1 cellular context compared by ENCODE assay signal in the genomic region with DNA sequence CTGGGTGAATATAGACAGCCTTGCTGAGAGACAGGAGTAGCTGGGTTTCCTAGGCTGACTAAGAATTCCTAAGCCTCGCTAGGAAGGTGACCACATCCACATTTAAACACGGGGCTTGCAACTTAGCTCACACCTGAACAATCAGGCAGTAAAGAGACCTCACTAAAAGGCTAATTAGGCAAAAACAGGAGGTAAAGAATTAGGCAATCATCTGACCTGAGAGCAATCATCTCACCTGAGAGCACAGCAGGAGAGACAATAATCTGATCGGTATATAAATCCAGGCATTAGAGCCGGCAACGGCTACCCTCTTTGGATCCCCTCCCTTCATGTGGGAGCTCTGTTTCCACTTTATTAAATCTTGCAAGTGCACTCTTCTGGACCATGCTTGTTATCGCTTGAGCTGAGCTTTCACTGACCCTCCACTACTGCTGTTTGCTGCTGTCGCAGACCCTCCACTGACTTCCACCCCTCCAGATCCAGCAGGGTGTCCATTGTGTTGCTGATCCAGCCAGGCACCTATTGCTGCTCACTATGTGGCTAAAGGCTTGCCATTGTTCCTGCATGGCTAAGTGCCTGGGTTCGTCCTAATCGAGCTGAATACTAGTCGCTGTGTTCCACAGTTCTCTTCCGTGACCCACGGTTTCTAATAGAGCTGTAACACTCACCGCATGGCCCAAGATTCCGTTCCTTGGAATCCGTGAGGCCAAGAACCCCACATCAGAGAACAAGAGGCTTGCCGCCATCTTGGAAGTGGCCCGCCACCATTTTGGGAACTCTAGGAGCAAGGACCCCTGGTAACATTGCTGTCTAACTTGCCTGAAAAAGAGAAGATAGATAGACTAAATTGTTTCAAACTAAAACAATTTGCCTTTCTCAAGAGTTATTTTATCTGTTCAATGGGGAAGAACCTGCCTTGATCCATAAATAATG.
TF ChIP-seq lines count a peak whose summit lies in the region.

No MANE protein-coding gene starts in this region.

TF ChIP-seq in neural cell, 6 proteins besides CTCF, POLR2A, EP300 and RAD21 (continued from another document):
- TF ChIP-seq, protein P1, sequence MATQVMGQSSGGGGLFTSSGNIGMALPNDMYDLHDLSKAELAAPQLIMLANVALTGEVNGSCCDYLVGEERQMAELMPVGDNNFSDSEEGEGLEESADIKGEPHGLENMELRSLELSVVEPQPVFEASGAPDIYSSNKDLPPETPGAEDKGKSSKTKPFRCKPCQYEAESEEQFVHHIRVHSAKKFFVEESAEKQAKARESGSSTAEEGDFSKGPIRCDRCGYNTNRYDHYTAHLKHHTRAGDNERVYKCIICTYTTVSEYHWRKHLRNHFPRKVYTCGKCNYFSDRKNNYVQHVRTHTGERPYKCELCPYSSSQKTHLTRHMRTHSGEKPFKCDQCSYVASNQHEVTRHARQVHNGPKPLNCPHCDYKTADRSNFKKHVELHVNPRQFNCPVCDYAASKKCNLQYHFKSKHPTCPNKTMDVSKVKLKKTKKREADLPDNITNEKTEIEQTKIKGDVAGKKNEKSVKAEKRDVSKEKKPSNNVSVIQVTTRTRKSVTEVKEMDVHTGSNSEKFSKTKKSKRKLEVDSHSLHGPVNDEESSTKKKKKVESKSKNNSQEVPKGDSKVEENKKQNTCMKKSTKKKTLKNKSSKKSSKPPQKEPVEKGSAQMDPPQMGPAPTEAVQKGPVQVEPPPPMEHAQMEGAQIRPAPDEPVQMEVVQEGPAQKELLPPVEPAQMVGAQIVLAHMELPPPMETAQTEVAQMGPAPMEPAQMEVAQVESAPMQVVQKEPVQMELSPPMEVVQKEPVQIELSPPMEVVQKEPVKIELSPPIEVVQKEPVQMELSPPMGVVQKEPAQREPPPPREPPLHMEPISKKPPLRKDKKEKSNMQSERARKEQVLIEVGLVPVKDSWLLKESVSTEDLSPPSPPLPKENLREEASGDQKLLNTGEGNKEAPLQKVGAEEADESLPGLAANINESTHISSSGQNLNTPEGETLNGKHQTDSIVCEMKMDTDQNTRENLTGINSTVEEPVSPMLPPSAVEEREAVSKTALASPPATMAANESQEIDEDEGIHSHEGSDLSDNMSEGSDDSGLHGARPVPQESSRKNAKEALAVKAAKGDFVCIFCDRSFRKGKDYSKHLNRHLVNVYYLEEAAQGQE (IDR thresholded peaks at IDR 0.05; ENCODE audit: borderline replicate concordance): no peak
- TF ChIP-seq SMC3 (conservative IDR thresholded peaks at IDR 0.05; ENCODE audit: poor library complexity) (no peak), POLR2AphosphoS5 (IDR thresholded peaks at IDR 0.05) (no peak), EZH2 (IDR thresholded peaks at IDR 0.05; ENCODE audit: borderline replicate concordance, insufficient read depth, low read length, poor library complexity, severe bottlenecking) (no peak), TAF1 (IDR thresholded peaks at IDR 0.05; ENCODE audit: low read depth) (no peak)
TF ChIP-seq in neural cell: peak in this region for 0.
